In the genomic region with DNA sequence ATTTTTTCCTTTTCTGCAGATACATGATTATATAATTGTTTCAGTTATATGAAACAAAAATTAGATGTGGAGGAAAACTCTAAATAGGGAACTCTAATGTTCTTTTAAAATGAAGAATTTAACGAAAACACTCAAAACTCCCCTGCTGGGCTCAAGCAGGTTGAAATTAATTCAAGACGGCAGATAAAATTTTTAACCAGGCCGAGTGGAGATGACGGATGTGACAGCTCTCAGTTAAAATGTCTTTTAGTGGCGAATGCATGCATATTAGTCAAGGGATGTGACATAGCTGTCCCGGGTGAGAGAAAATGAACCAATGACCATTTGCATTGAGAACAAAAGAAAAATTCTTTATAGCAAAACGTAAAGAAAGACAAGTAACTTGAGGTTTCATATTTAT, we compare ENCODE assay signal across 24 cellular contexts.
"Had no signal": no experiment of that assay in that cellular context is flagged by ENCODE, and none has a peak within 500 bp of the region (broad histone marks: within the 10 kb centered on the region; RNA-seq: fewer than 3 reads in every experiment).

No MANE protein-coding gene starts in this region.

- H3K36me3 ChIP-seq: gastroesophageal sphincter, pancreas, suprapubic skin, tibial artery had no signal

- H3K27ac ChIP-seq: gastroesophageal sphincter, pancreas, psoas muscle, suprapubic skin, tibial artery had no signal

- DNase-seq: activated CD4-positive, alpha-beta T cell treated with anti-CD3 and anti-CD28 coated beads for 4 hours; activated CD4-positive, alpha-beta T cell treated with anti-CD3 and anti-CD28 coated beads, Interleukin-2, amount 50 U/mL, for 4 hours; activated CD8-positive, alpha-beta memory T cell treated with anti-CD3 and anti-CD28 coated beads for 24 hours; activated effector memory CD4-positive, alpha-beta T cell treated with Interleukin-2 at 50 U/mL for 16 hours; activated naive CD4-positive, alpha-beta T cell treated with Interleukin-2 at 50 U/mL for 16 hours; anterior cingulate cortex; effector CD8-positive, alpha-beta T cell; erythroblast; head of caudate nucleus; hippocampal formation; kidney; left colon; mammary epithelial cell; pancreas; psoas muscle; right cardiac atrium; stimulated activated CD4-positive, alpha-beta T cell treated with anti-CD3 and anti-CD28 coated beads, Interleukin-15, amount 100 ng/mL, for 24 hours; stimulated activated CD4-positive, alpha-beta T cell treated with anti-CD3 and anti-CD28 coated beads, Interleukin-2, amount 100 ng/mL, for 24 hours; stimulated activated naive CD4-positive, alpha-beta T cell; tibial artery had no signal

- H3K4me3 ChIP-seq: gastroesophageal sphincter, pancreas, psoas muscle, suprapubic skin, tibial artery had no signal

- H3K9me3 Mint-ChIP-seq: nephron had no signal

- H3K4me1 Mint-ChIP-seq: nephron had no signal

- H3K4me3 Mint-ChIP-seq: activated naive CD8-positive, alpha-beta T cell; nephron had no signal

- H3K4me1 ChIP-seq: gastroesophageal sphincter, pancreas, psoas muscle, suprapubic skin, tibial artery had no signal

- ATAC-seq: gastroesophageal sphincter, left colon, pancreas, psoas muscle, right cardiac atrium had no signal

- H3K36me3 Mint-ChIP-seq: activated naive CD8-positive, alpha-beta T cell had no signal

- H3K9me3 ChIP-seq: gastroesophageal sphincter, pancreas, psoas muscle, suprapubic skin, tibial artery had no signal

- H3K27me3 ChIP-seq: gastroesophageal sphincter, pancreas, suprapubic skin, tibial artery had no signal

- H3K27ac Mint-ChIP-seq: activated naive CD8-positive, alpha-beta T cell; nephron had no signal

- H3K27me3 Mint-ChIP-seq: activated naive CD8-positive, alpha-beta T cell had no signal
